In genomic region chr15:23381192-23381591, GRCh38 we compare ENCODE assay signal across 10 cellular contexts. TPM values are rescaled to one million over a fixed set of nuclear protein-coding genes. Genes with fewer than 3 reads are reported as not detected.
"Had no signal": no experiment of that assay in that cellular context is flagged by ENCODE, and none has a peak within 500 bp of the region (broad histone marks: within the 10 kb centered on the region; RNA-seq: fewer than 3 reads in every experiment).

No MANE protein-coding gene starts in this region.

RNA-seq across cellular contexts. Expression of gene GOLGA8S, which starts 26.6 kb away (rescaled TPM):
- total RNA-seq: ascending aorta, cardiac muscle cell had no signal
- polyA plus RNA-seq: cardiac muscle cell had no signal

RNA-seq across cellular contexts. Expression of gene GOLGA6L26, which starts 47.2 kb away (rescaled TPM):
- total RNA-seq: activated CD4-positive, alpha-beta T cell treated with anti-CD3 and anti-CD28 coated beads, Interleukin-2, amount 10 ng/mL, durations not matched to agents 24 days and 14 days; activated CD8-positive, alpha-beta memory T cell treated with anti-CD3 and anti-CD28 coated beads for 36 hours; activated CD8-positive, alpha-beta T cell treated with anti-CD3 and anti-CD28 coated beads for 36 hours; activated naive CD8-positive, alpha-beta T cell treated with anti-CD3 and anti-CD28 coated beads for 36 hours; activated T-cell treated with anti-CD3 and anti-CD28 coated beads, Interleukin-2, amount 50 U/mL, for 72 hours; activated T-helper 17 cell treated with anti-CD3 and anti-CD28 coated beads, Interleukin-2, amount 50 U/mL, for 72 hours; ascending aorta; cardiac muscle cell; SJSA1 had no signal
- polyA plus RNA-seq: cardiac muscle cell, SK-N-SH had no signal
